16 cellular contexts compared by ENCODE assay signal in the genomic region with DNA sequence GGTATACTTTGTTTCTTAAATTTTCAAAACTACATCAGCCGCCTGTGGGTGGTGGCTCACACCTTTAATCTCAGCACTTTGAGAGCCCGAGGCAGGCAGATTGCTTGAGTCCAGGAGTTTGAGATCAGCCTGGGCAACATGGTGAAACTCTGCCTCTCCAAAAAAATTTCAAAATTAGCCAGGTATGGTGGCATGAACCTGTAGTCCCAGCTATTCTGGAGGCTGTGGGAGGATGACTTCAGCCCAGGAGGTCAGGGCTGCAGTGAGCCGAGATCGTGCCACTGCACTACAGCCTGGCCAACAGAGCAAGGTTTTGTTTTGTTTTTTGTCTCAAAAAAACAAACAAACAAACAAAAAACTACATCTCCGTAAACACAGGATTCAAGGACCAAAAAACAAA.
"Had no signal": no experiment of that assay in that cellular context is flagged by ENCODE, and none has a peak within 500 bp of the region (broad histone marks: within the 10 kb centered on the region; RNA-seq: fewer than 3 reads in every experiment).

No MANE protein-coding gene starts in this region.

- H3K27ac ChIP-seq: ascending aorta, dorsolateral prefrontal cortex, esophagus squamous epithelium, upper lobe of left lung had no signal

- H3K36me3 Mint-ChIP-seq: activated CD4-positive, alpha-beta memory T cell treated with anti-CD3 and anti-CD28 coated beads for 36 hours had no signal

- H3K27me3 ChIP-seq: ascending aorta, dorsolateral prefrontal cortex, esophagus squamous epithelium, upper lobe of left lung had no signal

- H3K4me3 Mint-ChIP-seq: activated CD4-positive, alpha-beta memory T cell treated with anti-CD3 and anti-CD28 coated beads for 36 hours; activated naive CD8-positive, alpha-beta T cell treated with anti-CD3 and anti-CD28 coated beads, Interleukin-2, amount 50 U/mL, for 24 hours; nephron progenitor cell; stimulated activated naive CD8-positive, alpha-beta T cell treated with anti-CD3 and anti-CD28 coated beads, Interleukin-15, Interleukin-2, amounts not matched to agents 100 ng/mL and 50 ng/mL, for 24 hours had no signal

- H3K4me3 ChIP-seq: ascending aorta, dorsolateral prefrontal cortex, esophagus squamous epithelium, lung, mucosa of descending colon, upper lobe of left lung had no signal

- H3K9me3 Mint-ChIP-seq: activated CD4-positive, alpha-beta memory T cell treated with anti-CD3 and anti-CD28 coated beads for 36 hours; activated naive CD8-positive, alpha-beta T cell treated with anti-CD3 and anti-CD28 coated beads, Interleukin-2, amount 50 U/mL, for 24 hours; nephron progenitor cell; stimulated activated naive CD8-positive, alpha-beta T cell treated with anti-CD3 and anti-CD28 coated beads, Interleukin-15, Interleukin-2, amounts not matched to agents 100 ng/mL and 50 ng/mL, for 24 hours had no signal

- ATAC-seq: activated naive CD8-positive, alpha-beta T cell treated with anti-CD3 and anti-CD28 coated beads, Interleukin-2, amount 50 U/mL, for 24 hours; mucosa of descending colon had no signal

- H3K9me3 ChIP-seq: ascending aorta, esophagus squamous epithelium, mucosa of descending colon, upper lobe of left lung had no signal

- DNase-seq: activated CD4-positive, alpha-beta memory T cell treated with anti-CD3 and anti-CD28 coated beads for 36 hours; activated CD4-positive, CD25-positive, alpha-beta regulatory T cell treated with anti-CD3 and anti-CD28 coated beads, Interleukin-2, amount 50 U/mL, for 72 hours; activated naive CD8-positive, alpha-beta T cell treated with anti-CD3 and anti-CD28 coated beads, Interleukin-2, amount 50 U/mL, for 24 hours; activated T-cell treated with anti-CD3 and anti-CD28 coated beads, Interleukin-2, amount 50 U/mL, for 48 hours; dorsolateral prefrontal cortex; esophagus squamous epithelium; foreskin fibroblast; glutamatergic neuron; mucosa of descending colon; nephron progenitor cell; stimulated activated CD4-positive, alpha-beta T cell treated with anti-CD3 and anti-CD28 coated beads, Interleukin-2, amount 100 ng/mL, for 48 hours; T-helper 1 cell; upper lobe of left lung had no signal

- H3K27me3 Mint-ChIP-seq: activated CD4-positive, alpha-beta memory T cell treated with anti-CD3 and anti-CD28 coated beads for 36 hours; activated naive CD8-positive, alpha-beta T cell treated with anti-CD3 and anti-CD28 coated beads, Interleukin-2, amount 50 U/mL, for 24 hours; stimulated activated naive CD8-positive, alpha-beta T cell treated with anti-CD3 and anti-CD28 coated beads, Interleukin-15, Interleukin-2, amounts not matched to agents 100 ng/mL and 50 ng/mL, for 24 hours had no signal

- H3K27ac Mint-ChIP-seq: activated CD4-positive, alpha-beta memory T cell treated with anti-CD3 and anti-CD28 coated beads for 36 hours; activated naive CD8-positive, alpha-beta T cell treated with anti-CD3 and anti-CD28 coated beads, Interleukin-2, amount 50 U/mL, for 24 hours; nephron progenitor cell; stimulated activated naive CD8-positive, alpha-beta T cell treated with anti-CD3 and anti-CD28 coated beads, Interleukin-15, Interleukin-2, amounts not matched to agents 100 ng/mL and 50 ng/mL, for 24 hours had no signal
